Comparison of ENCODE assay signal across 19 cellular contexts in genomic region chr2:51638811-51639210, GRCh38.
"Had no signal": no experiment of that assay in that cellular context is flagged by ENCODE, and none has a peak within 500 bp of the region (broad histone marks: within the 10 kb centered on the region; RNA-seq: fewer than 3 reads in every experiment).

No MANE protein-coding gene starts in this region.

- ATAC-seq: activated naive CD4-positive, alpha-beta T cell treated with anti-CD3 and anti-CD28 coated beads, Interleukin-2, amount 50 U/mL, for 72 hours; left colon; lower lobe of right lung had no signal

- DNase-seq: activated CD4-positive, alpha-beta T cell treated with anti-CD3 and anti-CD28 coated beads for 1 hour; activated gamma-delta T cell treated with Interleukin-2 at 50 U/mL for 16 hours; dermis blood vessel endothelial cell; effector memory CD4-positive, alpha-beta T cell; esophagus squamous epithelium; foreskin melanocyte; glutamatergic neuron; hippocampal formation; islet precursor cell; left colon; lower lobe of right lung; nephron progenitor cell; occipital lobe; retina; stimulated activated CD8-positive, alpha-beta memory T cell treated with anti-CD3 and anti-CD28 coated beads, Interleukin-4, amount 100 ng/mL, for 48 hours; stimulated activated naive CD4-positive, alpha-beta T cell; T-helper 2 cell; WERI-Rb-1 had no signal
